ENCODE assay signal across 1 cellular context in the genomic region with DNA sequence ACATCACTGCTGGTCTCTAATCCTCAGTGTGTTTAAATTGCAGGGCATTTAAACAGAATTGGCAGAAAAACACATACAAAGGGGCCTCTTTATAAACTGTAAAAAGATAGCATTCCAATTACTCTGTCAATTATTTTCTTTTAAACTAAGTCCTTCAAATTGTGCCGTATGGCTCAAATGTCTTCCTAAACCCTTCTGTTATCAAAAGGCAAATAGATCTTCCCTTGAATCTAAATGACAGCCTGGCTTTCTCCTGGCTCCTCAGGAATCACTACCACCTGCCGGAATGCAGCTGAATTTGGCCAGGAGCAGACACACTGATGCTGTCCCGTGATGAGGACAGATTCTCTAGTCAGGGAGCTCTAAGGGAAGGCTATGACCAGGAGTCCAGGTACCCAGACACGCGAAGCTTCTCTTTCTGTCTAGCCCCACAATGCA.
A peak's percentile ranks its signal among the peaks of the same experiment; 100 is the strongest.
TF ChIP-seq lines count a peak whose summit lies in the region.

No MANE protein-coding gene starts in this region.

TF ChIP-seq in HEK293, 187 proteins besides CTCF, POLR2A, EP300 and RAD21 (continued from another document):
- TF ChIP-seq, protein P1, sequence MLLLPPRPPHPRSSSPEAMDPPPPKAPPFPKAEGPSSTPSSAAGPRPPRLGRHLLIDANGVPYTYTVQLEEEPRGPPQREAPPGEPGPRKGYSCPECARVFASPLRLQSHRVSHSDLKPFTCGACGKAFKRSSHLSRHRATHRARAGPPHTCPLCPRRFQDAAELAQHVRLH (tag by site-specific recombination; IDR thresholded peaks at IDR 0.05) = 0 out of 2 replicates have a peak, but pooled peaks have one; percentile 35
- TF ChIP-seq ZNF24 (tag by site-specific recombination; IDR thresholded peaks at IDR 0.05) (no peak), ZNF843 (tag by site-specific recombination; IDR thresholded peaks at IDR 0.05) (peak; percentile 89), ZFP69B (tag by site-specific recombination; IDR thresholded peaks at IDR 0.05) (no peak), SP7 (tag by site-specific recombination; IDR thresholded peaks at IDR 0.05) (peak; percentile 49; the same call in 1 of the 2 replicates), ZFP3 (tag by site-specific recombination; IDR thresholded peaks at IDR 0.05; ENCODE audit: low read depth) (no peak), ZNF600 (tag by site-specific recombination; IDR thresholded peaks at IDR 0.05) (peak; percentile 86), ZBTB17 (tag by site-specific recombination; IDR thresholded peaks at IDR 0.05) (peak; percentile 53), WT1 (tag by site-specific recombination; IDR thresholded peaks at IDR 0.05) (no peak), IKZF3 (tag by site-specific recombination; IDR thresholded peaks at IDR 0.05) (0 out of 2 replicates have a peak, but pooled peaks have one; percentile 53), ZSCAN30 (tag by site-specific recombination; IDR thresholded peaks at IDR 0.05) (0 out of 2 replicates have a peak, but pooled peaks have one; percentile 21), PRDM6 (tag by site-specific recombination; IDR thresholded peaks at IDR 0.05) (peak; percentile 96), ZNF521 (tag by site-specific recombination; IDR thresholded peaks at IDR 0.05) (no peak), SCRT1 (tag by site-specific recombination; IDR thresholded peaks at IDR 0.05; ENCODE audit: borderline replicate concordance) (peak; percentile 75), ZFP37 (tag by site-specific recombination; IDR thresholded peaks at IDR 0.05) (peak; percentile 56), FEZF1 (tag by site-specific recombination; IDR thresholded peaks at IDR 0.05) (peak; percentile 95), ZNF10 (tag by site-specific recombination; IDR thresholded peaks at IDR 0.05) (peak; percentile 17; the same call in 1 of the 2 replicates), ZNF473 (tag by site-specific recombination; IDR thresholded peaks at IDR 0.05) (no peak), ZNF366 (tag by site-specific recombination; conservative IDR thresholded peaks at IDR 0.05) (peak; percentile 45; the same call in 1 of the 2 replicates), REPIN1 (tag by site-specific recombination; IDR thresholded peaks at IDR 0.05; ENCODE audit: low read depth) (no peak), ZBTB6 (tag by site-specific recombination; IDR thresholded peaks at IDR 0.05) (no peak), PRDM1 (tag by site-specific recombination; IDR thresholded peaks at IDR 0.05) (peak; percentile 62; the same call in 1 of the 2 replicates), RBAK (tag by site-specific recombination; IDR thresholded peaks at IDR 0.05) (no peak), ZNF132 (tag by site-specific recombination; IDR thresholded peaks at IDR 0.05; ENCODE audit: borderline replicate concordance) (no peak), ZNF133 (tag by site-specific recombination; IDR thresholded peaks at IDR 0.05) (no peak), ZNF280C (tag by site-specific recombination; IDR thresholded peaks at IDR 0.05) (no peak), OSR2 (tag by site-specific recombination; IDR thresholded peaks at IDR 0.05) (peak; percentile 65; the same call in 1 of the 2 replicates), KLF8 (tag by site-specific recombination; IDR thresholded peaks at IDR 0.05) (no peak), ZNF350 (tag by site-specific recombination; IDR thresholded peaks at IDR 0.05) (no peak), INSM2 (tag by site-specific recombination; IDR thresholded peaks at IDR 0.05) (0 out of 2 replicates have a peak, but pooled peaks have one; percentile 44)
